20 cellular contexts compared by ENCODE assay signal in the genomic region with DNA sequence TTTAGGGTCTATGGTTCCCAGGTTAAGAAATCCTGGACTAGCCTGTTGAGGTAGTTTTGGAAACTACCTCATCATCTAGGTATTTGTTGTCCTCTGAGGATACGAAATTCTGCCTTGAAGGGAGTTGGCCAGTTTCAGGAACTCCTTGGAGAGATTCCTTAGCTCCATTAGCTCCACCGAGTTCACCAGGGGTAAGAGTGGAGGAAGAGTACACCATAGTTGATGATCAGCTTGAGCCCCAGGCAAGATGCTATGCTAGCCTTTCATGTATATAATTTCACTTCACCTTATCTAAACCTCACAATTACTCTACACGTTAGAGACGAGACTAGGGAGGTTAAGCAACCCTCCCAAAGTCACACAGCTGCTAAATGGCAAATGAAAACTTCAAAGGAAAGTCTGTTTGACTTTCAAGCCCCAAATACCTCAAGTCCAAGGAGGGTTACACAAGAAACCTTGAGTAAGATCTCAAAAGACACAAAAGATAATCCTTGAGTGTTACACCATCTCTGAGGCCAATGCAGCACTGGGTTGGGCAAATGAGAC.
A peak's percentile ranks its signal among the peaks of the same experiment; 100 is the strongest.
DNase-seq lines count a peak whose midpoint lies in the region; ATAC-seq and TF ChIP-seq lines count a peak whose summit lies in the region.
"Had no signal": no experiment of that assay in that cellular context is flagged by ENCODE, and none has a peak within 500 bp of the region (broad histone marks: within the 10 kb centered on the region; RNA-seq: fewer than 3 reads in every experiment).

No MANE protein-coding gene starts in this region.

- H3K4me2 ChIP-seq in smooth muscle cell, result no peak overlapping the region

- H3K4me3 Mint-ChIP-seq in activated naive CD4-positive, alpha-beta T cell treated with anti-CD3 and anti-CD28 coated beads, Interleukin-2, amount 50 U/mL, for 24 hours, result no peak overlapping the region
- H3K4me3 Mint-ChIP-seq: CD14-positive monocyte had no signal

- H3K4me1 Mint-ChIP-seq in activated naive CD4-positive, alpha-beta T cell treated with anti-CD3 and anti-CD28 coated beads, Interleukin-2, amount 50 U/mL, for 24 hours, result peaks cover 12% of the 10 kb centered on the region
- H3K4me1 Mint-ChIP-seq: CD14-positive monocyte had no signal

- H4K20me1 ChIP-seq in smooth muscle cell (ENCODE audit: low read depth), result no peaks in the 10 kb centered on the region

- no peak overlapping the region for H3K27ac ChIP-seq in smooth muscle cell (ENCODE audit: low read depth)
- H3K27ac ChIP-seq: adrenal gland, dorsolateral prefrontal cortex, SK-N-MC had no signal

- no peak overlapping the region for H3K9ac ChIP-seq in smooth muscle cell (ENCODE audit: low read depth)

- H3K36me3 Mint-ChIP-seq in activated naive CD4-positive, alpha-beta T cell treated with anti-CD3 and anti-CD28 coated beads, Interleukin-2, amount 50 U/mL, for 24 hours, result no peaks in the 10 kb centered on the region
- no peaks in the 10 kb centered on the region for H3K36me3 Mint-ChIP-seq in activated naive CD4-positive, alpha-beta T cell treated with anti-CD3 and anti-CD28 coated beads, Interleukin-2, amount 50 U/mL, for 72 hours
- H3K36me3 Mint-ChIP-seq: CD14-positive monocyte had no signal

- H3K79me2 ChIP-seq in smooth muscle cell (ENCODE audit: low read depth), result no peaks in the 10 kb centered on the region

- peak overlapping the region; percentile 3 for H2AFZ ChIP-seq in smooth muscle cell (ENCODE audit: low read depth)

- no peaks in the 10 kb centered on the region for H3K27me3 Mint-ChIP-seq in activated naive CD4-positive, alpha-beta T cell treated with anti-CD3 and anti-CD28 coated beads, Interleukin-2, amount 50 U/mL, for 24 hours

- peak overlapping the region; percentile 42 for H3K27ac Mint-ChIP-seq in activated naive CD4-positive, alpha-beta T cell treated with anti-CD3 and anti-CD28 coated beads, Interleukin-2, amount 50 U/mL, for 24 hours
- no peak overlapping the region for H3K27ac Mint-ChIP-seq in activated naive CD4-positive, alpha-beta T cell treated with anti-CD3 and anti-CD28 coated beads, Interleukin-2, amount 50 U/mL, for 72 hours
- H3K27ac Mint-ChIP-seq: activated T-helper 2 cell treated with anti-CD3 and anti-CD28 coated beads, Interferon-gamma antibody, Interleukin-2, Interleukin-4, amounts not matched to agents 10 μg/mL and 5 μg/mL and 100 μg/mL, durations not matched to agents 14 hours and 24 hours and 36 hours; CD14-positive monocyte had no signal

- WGBS in smooth muscle cell (ENCODE audit: low lambda C conversion rate), result 22% methylated on average over 4 of the region's 4 CpGs

- H3K4me1 ChIP-seq in smooth muscle cell (ENCODE audit: low read depth), result no peaks in the 10 kb centered on the region
- H3K4me1 ChIP-seq: adrenal gland had no signal

- ATAC-seq in activated naive CD4-positive, alpha-beta T cell treated with anti-CD3 and anti-CD28 coated beads, Interleukin-2, amount 50 U/mL, for 72 hours, result no peak
- ATAC-seq in GM18520 (IDR thresholded peaks at IDR 0.05; ENCODE audit: unreplicated experiment) (no peak), GM18502 (IDR thresholded peaks at IDR 0.05; ENCODE audit: poor library complexity, unreplicated experiment) (no peak)
- ATAC-seq: mucosa of descending colon, Panc1 had no signal

- H3F3A ChIP-seq in smooth muscle cell (ENCODE audit: low read depth), result no peaks in the 10 kb centered on the region

- H3K4me3 ChIP-seq in choroid plexus epithelial cell (ENCODE audit: low read depth, low read length), result no peak overlapping the region
- H3K4me3 ChIP-seq in smooth muscle cell, result no peak overlapping the region
- H3K4me3 ChIP-seq: adrenal gland, dorsolateral prefrontal cortex, mucosa of descending colon, SK-N-MC had no signal

- no peak for TF ChIP-seq CTCF in choroid plexus epithelial cell (conservative IDR thresholded peaks at IDR 0.05; ENCODE audit: low read depth, low read length)
- no peak for TF ChIP-seq CTCF in smooth muscle cell (IDR thresholded peaks at IDR 0.05; ENCODE audit: borderline replicate concordance, insufficient read depth, poor library complexity, severe bottlenecking)

- DNase-seq in activated naive CD4-positive, alpha-beta T cell treated with anti-CD3 and anti-CD28 coated beads, Interleukin-2, amount 50 U/mL, for 72 hours (ENCODE audit: low spot score in 2 of 2), result no peak
- DNase-seq in MV-4-11 (lab: John Stamatoyannopoulos, UW) (peak; percentile 92), choroid plexus epithelial cell (ENCODE audit: low read depth) (peak; percentile 4), smooth muscle cell (lab: John Stamatoyannopoulos, UW; ENCODE audit: unreplicated experiment) (no peak), NCI-H1105 treated with DMSO at 0.1 percent for 48 hours (lab: John Stamatoyannopoulos, UW) (no peak)
- DNase-seq: adrenal gland; caudate nucleus; dorsolateral prefrontal cortex; mucosa of descending colon; NCI-H1694; small intestine; stimulated activated CD4-positive, alpha-beta T cell treated with anti-CD3 and anti-CD28 coated beads, Interleukin-4, amount 100 ng/mL, for 24 hours; T1000 had no signal

- H3K9me3 Mint-ChIP-seq in activated naive CD4-positive, alpha-beta T cell treated with anti-CD3 and anti-CD28 coated beads, Interleukin-2, amount 50 U/mL, for 24 hours, result no peaks in the 10 kb centered on the region
- no peaks in the 10 kb centered on the region for H3K9me3 Mint-ChIP-seq in activated naive CD4-positive, alpha-beta T cell treated with anti-CD3 and anti-CD28 coated beads, Interleukin-2, amount 50 U/mL, for 72 hours
- H3K9me3 Mint-ChIP-seq: activated T-helper 2 cell treated with anti-CD3 and anti-CD28 coated beads, Interferon-gamma antibody, Interleukin-2, Interleukin-4, amounts not matched to agents 10 μg/mL and 5 μg/mL and 100 μg/mL, durations not matched to agents 14 hours and 24 hours and 36 hours had no signal

- H3K36me3 ChIP-seq in smooth muscle cell (ENCODE audit: low read depth), result no peaks in the 10 kb centered on the region
- H3K36me3 ChIP-seq: adrenal gland had no signal

- no peaks in the 10 kb centered on the region for H3K9me3 ChIP-seq in smooth muscle cell (replicated peaks; ENCODE audit: low read depth)
- H3K9me3 ChIP-seq: adrenal gland, mucosa of descending colon had no signal

- no peaks in the 10 kb centered on the region for H3K27me3 ChIP-seq in smooth muscle cell (ENCODE audit: low read depth)
- H3K27me3 ChIP-seq: adrenal gland had no signal

Comparison
In these comparisons a context has a peak if more than half of its experiments do, and no peak if none do; other contexts are left out.
1. DNase-seq: peak in MV-4-11 (single experiment) and choroid plexus epithelial cell (single experiment); none in activated naive CD4-positive, alpha-beta T cell treated with anti-CD3 and anti-CD28 coated beads, Interleukin-2, amount 50 U/mL, for 72 hours (0 of 2), smooth muscle cell (single experiment) and NCI-H1105 treated with DMSO at 0.1 percent for 48 hours (single experiment).